ENCODE assay signal across 30 cellular contexts in the genomic region with DNA sequence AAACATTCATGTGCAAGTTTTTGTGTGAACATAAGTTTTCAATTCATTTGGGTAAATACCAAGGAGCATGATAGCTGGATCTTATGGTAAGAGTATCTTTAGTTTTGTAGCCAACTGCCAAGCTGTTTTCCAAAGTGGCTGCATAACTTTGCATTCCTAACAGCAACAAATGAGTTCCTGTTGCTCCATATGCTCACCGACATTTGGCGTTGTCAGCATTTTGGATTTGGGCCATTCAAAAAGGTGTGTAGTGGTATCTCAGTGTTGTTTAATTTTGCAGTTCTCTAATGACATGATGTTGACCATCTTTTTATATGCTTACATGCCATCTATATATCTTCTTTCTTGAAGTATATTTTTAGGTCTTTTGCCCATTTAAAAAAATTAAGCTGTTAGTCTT.
"Had no signal": no experiment of that assay in that cellular context is flagged by ENCODE, and none has a peak within 500 bp of the region (broad histone marks: within the 10 kb centered on the region; RNA-seq: fewer than 3 reads in every experiment).

No MANE protein-coding gene starts in this region.

- H3K4me1 ChIP-seq: ascending aorta had no signal

- H3K4me3 ChIP-seq: ascending aorta, cardiac muscle cell had no signal

- H3K27me3 ChIP-seq: ascending aorta, cardiac muscle cell had no signal

- H3K27ac ChIP-seq: ascending aorta, cardiac muscle cell, VCaP had no signal

- H3K36me3 ChIP-seq: ascending aorta, cardiac muscle cell had no signal

- DNase-seq: activated B cell treated with CpG ODN at 0.5 μM for 24 hours; activated CD4-positive, alpha-beta memory T cell treated with anti-CD3 and anti-CD28 coated beads for 36 hours; activated CD4-positive, alpha-beta T cell treated with anti-CD3 and anti-CD28 coated beads for 4 hours; activated CD4-positive, alpha-beta T cell treated with anti-CD3 and anti-CD28 coated beads, Interleukin-2, amount 10 ng/mL, durations not matched to agents 24 days and 14 days; activated CD4-positive, alpha-beta T cell treated with anti-CD3 and anti-CD28 coated beads, Interleukin-2, amount 50 U/mL, for 1 hour; activated CD4-positive, alpha-beta T cell treated with anti-CD3 and anti-CD28 coated beads, Interleukin-2, amount 50 U/mL, for 4 hours; activated CD4-positive, CD25-positive, alpha-beta regulatory T cell treated with anti-CD3 and anti-CD28 coated beads, Interleukin-2, amount 50 U/mL, for 72 hours; activated CD8-positive, alpha-beta memory T cell treated with anti-CD3 and anti-CD28 coated beads, Interleukin-2, amount 50 U/mL, for 4 hours; activated CD8-positive, alpha-beta T cell treated with anti-CD3 and anti-CD28 coated beads for 36 hours; activated gamma-delta T cell; activated naive CD4-positive, alpha-beta T cell treated with anti-CD3 and anti-CD28 coated beads, Interleukin-2, amount 10 ng/mL, durations not matched to agents 7 days and 5 days; activated naive CD4-positive, alpha-beta T cell treated with Interleukin-2 at 50 U/mL for 16 hours; activated naive CD8-positive, alpha-beta T cell treated with anti-CD3 and anti-CD28 coated beads, Interleukin-2, amount 10 ng/mL, durations not matched to agents 7 days and 5 days; activated naive CD8-positive, alpha-beta T cell treated with anti-CD3 and anti-CD28 coated beads, Interleukin-2, amount 50 U/mL, for 24 hours; activated T-cell treated with anti-CD3 and anti-CD28 coated beads for 4 hours; activated T-cell treated with anti-CD3 and anti-CD28 coated beads, Interleukin-2, amount 50 U/mL, for 1 hour; activated T-cell treated with anti-CD3 and anti-CD28 coated beads, Interleukin-2, amount 50 U/mL, for 4 hours; activated T-cell treated with anti-CD3 and anti-CD28 coated beads, Interleukin-2, amount 50 U/mL, for 72 hours; amygdala; anterior cingulate cortex; caudate nucleus; cerebellar nuclear complex; T-helper 2 cell; T-helper 9 cell had no signal

- ATAC-seq: activated CD8-positive, alpha-beta T cell treated with anti-CD3 and anti-CD28 coated beads for 36 hours; activated naive CD8-positive, alpha-beta T cell treated with anti-CD3 and anti-CD28 coated beads, Interleukin-2, amount 50 U/mL, for 24 hours; activated T-cell treated with anti-CD3 and anti-CD28 coated beads, Interleukin-2, amount 50 U/mL, for 4 hours; activated T-cell treated with anti-CD3 and anti-CD28 coated beads, Interleukin-2, amount 50 U/mL, for 72 hours; activated T-helper 17 cell treated with anti-CD3 and anti-CD28 coated beads, Interleukin-2, amount 50 U/mL, for 72 hours had no signal

- FAIRE-seq: bronchial epithelial cell, TTC549 had no signal
